In genomic region chr2:71780162-71780561, GRCh38 we compare ENCODE assay signal across 22 cellular contexts.
"Had no signal": no experiment of that assay in that cellular context is flagged by ENCODE, and none has a peak within 500 bp of the region (broad histone marks: within the 10 kb centered on the region; RNA-seq: fewer than 3 reads in every experiment).

No MANE protein-coding gene starts in this region.

- H3K27ac Mint-ChIP-seq: naive thymus-derived CD4-positive, alpha-beta T cell; stimulated activated naive B cell treated with anti-CD40 and anti-IgM and Interleukin-4, amounts not matched to agents 10 μg/mL and 1 μg/mL and 100 μg/mL, for 72 hours; stimulated activated naive CD8-positive, alpha-beta T cell treated with anti-CD3 and anti-CD28 coated beads, Interleukin-15, amount 100 ng/mL, for 72 hours had no signal

- H3K27me3 ChIP-seq: hepatocyte, pancreas, testis, tibial nerve, upper lobe of right lung, vagina had no signal

- DNase-seq: dermis blood vessel endothelial cell; erythroblast; foreskin melanocyte; left colon; left ventricle myocardium superior; mesenchymal stem cell; psoas muscle; retina; stimulated activated CD4-positive, alpha-beta T cell treated with anti-CD3 and anti-CD28 coated beads, Interleukin-2, amount 100 ng/mL, for 24 hours; stimulated activated CD4-positive, alpha-beta T cell treated with anti-CD3 and anti-CD28 coated beads, Interleukin-4, amount 100 ng/mL, for 4 hours; stimulated activated naive B cell treated with anti-CD40 and anti-IgM and Interleukin-4, amounts not matched to agents 10 μg/mL and 1 μg/mL and 100 μg/mL, for 72 hours; stimulated activated naive CD8-positive, alpha-beta T cell treated with anti-CD3 and anti-CD28 coated beads, Interleukin-15, amount 100 ng/mL, for 72 hours; testis; upper lobe of right lung had no signal

- H3K36me3 ChIP-seq: pancreas, tibial nerve, upper lobe of right lung, vagina had no signal

- ATAC-seq: left colon; left ventricle myocardium superior; naive thymus-derived CD4-positive, alpha-beta T cell; pancreas; psoas muscle; sciatic nerve; stimulated activated naive B cell treated with anti-CD40 and anti-IgM and Interleukin-4, amounts not matched to agents 10 μg/mL and 1 μg/mL and 100 μg/mL, for 72 hours; stimulated activated naive CD8-positive, alpha-beta T cell treated with anti-CD3 and anti-CD28 coated beads, Interleukin-15, amount 100 ng/mL, for 72 hours; upper lobe of right lung had no signal

- H3K4me1 Mint-ChIP-seq: naive thymus-derived CD4-positive, alpha-beta T cell; stimulated activated naive B cell treated with anti-CD40 and anti-IgM and Interleukin-4, amounts not matched to agents 10 μg/mL and 1 μg/mL and 100 μg/mL, for 72 hours had no signal

- H3K4me3 ChIP-seq: hepatocyte, lung, pancreas, psoas muscle, skin epidermis, testis, tibial nerve, upper lobe of right lung, vagina had no signal

- H3K36me3 Mint-ChIP-seq: naive thymus-derived CD4-positive, alpha-beta T cell; stimulated activated naive B cell treated with anti-CD40 and anti-IgM and Interleukin-4, amounts not matched to agents 10 μg/mL and 1 μg/mL and 100 μg/mL, for 72 hours had no signal

- H3K9me3 Mint-ChIP-seq: stimulated activated naive B cell treated with anti-CD40 and anti-IgM and Interleukin-4, amounts not matched to agents 10 μg/mL and 1 μg/mL and 100 μg/mL, for 72 hours; stimulated activated naive CD8-positive, alpha-beta T cell treated with anti-CD3 and anti-CD28 coated beads, Interleukin-15, amount 100 ng/mL, for 72 hours had no signal

- H3K4me3 Mint-ChIP-seq: naive thymus-derived CD4-positive, alpha-beta T cell; stimulated activated naive B cell treated with anti-CD40 and anti-IgM and Interleukin-4, amounts not matched to agents 10 μg/mL and 1 μg/mL and 100 μg/mL, for 72 hours; stimulated activated naive CD8-positive, alpha-beta T cell treated with anti-CD3 and anti-CD28 coated beads, Interleukin-15, amount 100 ng/mL, for 72 hours had no signal
